31 cellular contexts compared by ENCODE assay signal in the genomic region with DNA sequence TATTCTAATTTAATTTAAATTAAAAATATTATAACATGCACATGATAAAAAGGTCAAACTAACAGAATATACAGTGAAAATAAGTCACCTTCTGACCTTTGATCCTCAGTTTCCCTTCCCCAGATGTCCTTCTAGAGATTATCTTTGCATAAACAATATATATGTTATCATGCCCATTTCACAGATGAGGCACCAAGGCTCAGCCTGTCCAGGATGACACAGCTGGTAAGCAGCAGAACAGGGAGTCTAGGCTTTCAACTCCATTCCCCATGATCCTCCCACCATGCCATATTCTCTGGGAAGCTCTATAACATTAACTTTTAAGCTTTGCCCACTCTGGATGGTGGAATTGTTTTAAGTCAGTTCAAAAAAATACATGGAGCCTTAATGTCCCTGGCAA. TPM values are rescaled to one million over a fixed set of nuclear protein-coding genes. Genes with fewer than 3 reads are reported as not detected.
DNase-seq lines count a peak whose midpoint lies in the region; ATAC-seq, FAIRE-seq and TF ChIP-seq lines count a peak whose summit lies in the region.
"Had no signal": no experiment of that assay in that cellular context is flagged by ENCODE, and none has a peak within 500 bp of the region (broad histone marks: within the 10 kb centered on the region; RNA-seq: fewer than 3 reads in every experiment).

No MANE protein-coding gene starts in this region.

- peaks cover 4 to 13% of the 10 kb centered on the region in 2 experiments; a peak in 4 of 5 replicates for H3K36me3 ChIP-seq in HepG2 (replicated peaks in 1 of 2; ENCODE audit: control insufficient read depth in 1 of 2, insufficient read depth in 2 of 2, low read length in 2 of 2)
- H3K36me3 ChIP-seq in right lobe of liver = no peaks in the 10 kb centered on the region
- no peaks in the 10 kb centered on the region for H3K36me3 ChIP-seq in K562 (ENCODE audit: control insufficient read depth, insufficient read depth, low read length)
- H3K36me3 ChIP-seq: BE2C had no signal

- no peak overlapping the region for H3K4me2 ChIP-seq in HepG2 (ENCODE audit: low read depth, low read length)
- H3K4me2 ChIP-seq in K562 (ENCODE audit: insufficient read depth, low read length) = no peak overlapping the region
- H3K4me2 ChIP-seq: A549; BLaER1; BLaER1 treated with 17β-estradiol and CSF1 and Interleukin-3, amounts not matched to agents 10 nM and 100 nM had no signal

- H3K9me3 ChIP-seq in HepG2 (ENCODE audit: low read length) (no peaks in the 10 kb centered on the region), right lobe of liver (no peaks in the 10 kb centered on the region), K562 (replicated peaks; ENCODE audit: control insufficient read depth, insufficient read depth, low read depth, low read length) (no peaks in the 10 kb centered on the region)
- H3K9me3 ChIP-seq: A549; BE2C; BLaER1; BLaER1 treated with 17β-estradiol and CSF1 and Interleukin-3, amounts not matched to agents 10 nM and 100 nM; Caco-2 had no signal

- POLR2A ChIA-PET in HepG2 (lab: Yijun Ruan, JAX) = no interaction called here
- POLR2A ChIA-PET in K562 (lab: Yijun Ruan, JAX) = interaction anchor here (0.5 to 1.1 kb wide), 2 partner anchors 8 to 24 kb away, joined by 3 to 4 read pairs; no protein-coding TSS in a partner anchor

- H3K9me1 ChIP-seq in K562 (ENCODE audit: control insufficient read depth, insufficient read depth, low read length) = no peaks in the 10 kb centered on the region

- H4K20me1 ChIP-seq in HepG2 (ENCODE audit: insufficient read depth, low read length) (no peaks in the 10 kb centered on the region), K562 (replicated peaks; ENCODE audit: control insufficient read depth, insufficient read depth, low read length) (no peaks in the 10 kb centered on the region; the same call in 1 of the 2 replicates)
- H4K20me1 ChIP-seq: BLaER1; BLaER1 treated with 17β-estradiol and CSF1 and Interleukin-3, amounts not matched to agents 10 nM and 100 nM had no signal

- TF ChIP-seq EP300 in HepG2 (IDR thresholded peaks at IDR 0.05; ENCODE audit: low read depth in 2 of 2, low read length in 2 of 2) (no peak), HepG2 (CRISPR knock-in tag; IDR thresholded peaks at IDR 0.05; ENCODE audit: borderline replicate concordance) (no peak), K562 (IDR thresholded peaks at IDR 0.05; ENCODE audit: low read length) (no peak)

- in situ Hi-C loops in HepG2 (cut with HindIII; ENCODE audit: extremely low pct_ligation_motif_present, low pct_unique_long_range_greater_than_20kb) = no loop called here
- in situ Hi-C loops in K562 (cut with MboI) = no loop called here

- H3K9ac ChIP-seq in HepG2 (ENCODE audit: insufficient read depth, low read depth, low read length) (no peak overlapping the region), K562 (ENCODE audit: insufficient read depth in 1 of 2, low read depth in 2 of 2, low read length in 2 of 2) (no peak overlapping the region)
- H3K9ac ChIP-seq: BLaER1; BLaER1 treated with 17β-estradiol and CSF1 and Interleukin-3, amounts not matched to agents 10 nM and 100 nM had no signal

- DNase-seq in HepG2 (ENCODE audit: low spot score) = no peak
- no peak for DNase-seq in right lobe of liver
- no peak for DNase-seq in K562 (ENCODE audit: extremely low read depth in 1 of 4, low spot score in 3 of 4)
- DNase-seq in kidney glomerular epithelial cell (lab: John Stamatoyannopoulos, UW) = no peak
- DNase-seq: 8988T; ACHN; AML-193; BE2C; C1 segment of cervical spinal cord; Caco-2; Calu3; CD4-positive, alpha-beta memory T cell; CD4-positive, alpha-beta T cell; CD4-positive, CD25-positive, alpha-beta regulatory T cell; CD8-positive, alpha-beta memory T cell; CD8-positive, alpha-beta T cell; COR-L47; DMS 273 treated with DMSO at 0.1 percent for 48 hours; DMS153; DMS53; DMS79; DMS79 treated with DMSO at 0.1 percent for 48 hours; DND-41; EL had no signal

- no peak overlapping the region for H3K27ac ChIP-seq in HepG2 (ENCODE audit: extremely low read length, insufficient read depth, low read length)
- H3K27ac ChIP-seq in right lobe of liver = no peak overlapping the region
- H3K27ac ChIP-seq in K562 (ENCODE audit: extremely low read depth, low read depth, low read length) = no peak overlapping the region
- H3K27ac ChIP-seq: 22Rv1; A549; BLaER1; BLaER1 treated with 17β-estradiol and CSF1 and Interleukin-3, amounts not matched to agents 10 nM and 100 nM; C4-2B had no signal

- no peak overlapping the region for H3K4me3 ChIP-seq in HepG2 (replicated peaks in 1 of 3; ENCODE audit: insufficient read depth in 1 of 3, low read depth in 2 of 3, low read length in 3 of 3)
- no peak overlapping the region for H3K4me3 ChIP-seq in right lobe of liver
- no peak overlapping the region for H3K4me3 ChIP-seq in K562
- H3K4me3 ChIP-seq: A549; BLaER1; BLaER1 treated with 17β-estradiol and CSF1 and Interleukin-3, amounts not matched to agents 10 nM and 100 nM had no signal

- H3K79me2 ChIP-seq in HepG2 (ENCODE audit: insufficient read depth, low read length) (no peaks in the 10 kb centered on the region), K562 (ENCODE audit: control insufficient read depth, insufficient read depth, low read length) (no peaks in the 10 kb centered on the region)

- no peak overlapping the region for H2AFZ ChIP-seq in HepG2 (ENCODE audit: low read length)
- H2AFZ ChIP-seq in K562 (ENCODE audit: low read depth, low read length) = no peak overlapping the region

- TF ChIP-seq CTCF in HepG2 (CRISPR knock-in tag; IDR thresholded peaks at IDR 0.05) (no peak), right lobe of liver (IDR thresholded peaks at IDR 0.05) (no peak), K562 (IDR thresholded peaks at IDR 0.05 in 2 of 3, conservative IDR thresholded peaks at IDR 0.05 in 1 of 3; ENCODE audit: insufficient read depth in 2 of 3, low read depth in 1 of 3, low read length in 3 of 3) (no peak)

- BruUV-seq in HepG2 (replicated peaks; lab: Mats Ljungman, UMichigan) = no TSS peak
- no TSS peak for BruUV-seq in K562 (replicated peaks; lab: Mats Ljungman, UMichigan)

- H3K27me3 ChIP-seq in HepG2 (ENCODE audit: control insufficient read depth in 1 of 2, insufficient read depth in 2 of 2, low read length in 2 of 2) (no peaks in the 10 kb centered on the region; a peak in 1 of 5 replicates), right lobe of liver (no peaks in the 10 kb centered on the region), K562 (ENCODE audit: control insufficient read depth in 2 of 2, insufficient read depth in 2 of 2, low read length in 2 of 2) (no peaks in the 10 kb centered on the region)
- H3K27me3 ChIP-seq: BE2C; BLaER1; BLaER1 treated with 17β-estradiol and CSF1 and Interleukin-3, amounts not matched to agents 10 nM and 100 nM had no signal

- FAIRE-seq in HepG2 (lab: Jason Lieb, UNC) (no peak), K562 (lab: Jason Lieb, UNC) (no peak)
- FAIRE-seq: A204.1, A549, D721Med had no signal

- TF ChIP-seq POLR2A in HepG2 (IDR thresholded peaks at IDR 0.05; ENCODE audit: insufficient read depth in 1 of 2, low read depth in 2 of 2, low read length in 2 of 2) (no peak), right lobe of liver (IDR thresholded peaks at IDR 0.05) (no peak), K562 (conservative IDR thresholded peaks at IDR 0.05) (no peak)

- TF ChIP-seq RAD21 in HepG2 (CRISPR knock-in tag; IDR thresholded peaks at IDR 0.05) (no peak), K562 (CRISPR knock-in tag; conservative IDR thresholded peaks at IDR 0.05 in 1 of 2, IDR thresholded peaks at IDR 0.05 in 1 of 2) (no peak)

- intact Hi-C loops in HepG2 (cut with micrococcal nuclease; ENCODE audit: unreplicated experiment) (no loop called here), right lobe of liver (cut with DNase I) (no loop called here), K562 (cut with micrococcal nuclease) (no loop called here)

- CTCF ChIA-PET in HepG2 (lab: Yijun Ruan, JAX; ENCODE audit: low intra/inter-chr PET ratio, low total read pairs) = no interaction called here
- CTCF ChIA-PET in K562 (lab: Yijun Ruan, JAX; ENCODE audit: low intra/inter-chr PET ratio) = no interaction called here

- ATAC-seq in HepG2 (no peak), right lobe of liver (no peak), K562 (no peak)
- ATAC-seq: A549; CD8-positive, alpha-beta T cell had no signal

- H3K4me1 ChIP-seq in HepG2 (ENCODE audit: insufficient read depth, low read length) (no peaks in the 10 kb centered on the region; the same call in 1 of the 2 replicates), right lobe of liver (peaks cover 0 to 3% (median 0%) of the 10 kb centered on the region in 4 donors), K562 (replicated peaks in 1 of 2; ENCODE audit: control insufficient read depth in 2 of 2, insufficient read depth in 2 of 2, low read length in 2 of 2) (peaks cover 3 to 16% of the 10 kb centered on the region in 2 experiments; a peak in 3 of 5 replicates)
- H3K4me1 ChIP-seq: A549, BE2C, Caco-2 had no signal

RNA-seq across cellular contexts. Expression of a gene that starts 1.4 kb away (rescaled TPM):
- total RNA-seq in HepG2 (2016; rRNA removed; fragmentation: Illumina TruSeq; extraction: Trizol) (6.8 and 8.3 TPM in 2 replicates), right lobe of liver (1 to 10 TPM; 1.7 to 5.0 (median 4.8) TPM), K562 (2014; rRNA removed) (4.9 and 5.5 TPM in 2 replicates), K562 (2014; rRNA removed; fragmentation: Illumina TruSeq; extraction: Trizol) (6.5 and 7.1 TPM in 2 replicates), K562 (2015; rRNA removed; fragmentation: Illumina TruSeq; extraction: Trizol) (4.9 and 5.5 TPM in 2 replicates), K562 (2021) (6.7 and 8.2 TPM in 2 replicates)
- total RNA-seq in HepG2 (2016; cell fraction: cytosol; rRNA removed; fragmentation: Illumina TruSeq; extraction: Trizol; ENCODE audit: low read depth) = 6.6 and 9.0 TPM in 2 replicates
- total RNA-seq in HepG2 (2016; cell fraction: insoluble cytoplasmic fraction; rRNA removed; fragmentation: Illumina TruSeq; extraction: Trizol) = 7.0 and 8.5 TPM in 2 replicates
- total RNA-seq in HepG2 (2016; cell fraction: membrane; rRNA removed; fragmentation: Illumina TruSeq; extraction: Trizol) = 3.9 and 5.4 TPM in 2 replicates
- 9.5 and 9.6 TPM in 2 replicates for total RNA-seq in HepG2 (2016; cell fraction: nucleus; rRNA removed; fragmentation: Illumina TruSeq; extraction: Trizol)
- polyA plus RNA-seq in HepG2 (2011; rRNA removed) (4.8 and 5.9 TPM in 2 replicates), K562 (2011; rRNA removed) (4.4 and 8.2 TPM in 2 replicates), K562 (2014; fragmentation: Illumina TruSeq; extraction: Trizol) (6.8 and 7.1 TPM in 2 replicates), K562 (2014; fragmentation: Nextera tagmentation; extraction: Ambion mirVana) (1 to 10 TPM; 3.1 to 3.2 TPM), K562 (2014; rRNA removed) (3.1 and 5.9 TPM in 2 replicates)
- 3.8 and 3.9 TPM in 2 replicates for polyA plus RNA-seq in HepG2 (2011; cell fraction: cytosol; rRNA removed)
- 5.0 and 5.5 TPM in 2 replicates for polyA plus RNA-seq in HepG2 (2011; cell fraction: nucleus; rRNA removed)
- polyA plus RNA-seq in HepG2 (2012) = 5.3 and 9.8 TPM in 2 replicates
- 0.87 and 0.99 TPM in 2 replicates for polyA plus RNA-seq in HepG2 (2016; cell fraction: cytosol; fragmentation: Illumina TruSeq; extraction: Trizol; ENCODE audit: low read depth)
- 6.5 and 6.9 TPM in 2 replicates for polyA plus RNA-seq in HepG2 (2016; cell fraction: insoluble cytoplasmic fraction; fragmentation: Illumina TruSeq; extraction: Trizol; ENCODE audit: low read depth)
- 1.4 and 2.0 TPM in 2 replicates for polyA plus RNA-seq in HepG2 (2016; cell fraction: membrane; fragmentation: Illumina TruSeq; extraction: Trizol; ENCODE audit: low read depth)
- polyA plus RNA-seq in HepG2 (2016; cell fraction: nucleus; fragmentation: Illumina TruSeq; extraction: Trizol; ENCODE audit: insufficient read depth, low read depth) = 10.2 and 12.9 TPM in 2 replicates
- 6.8 and 24.1 TPM in 2 replicates for polyA minus RNA-seq in HepG2 (2011; rRNA and poly(A)+ RNA removed; ENCODE audit: low replicate concordance)
- 7.3 and 7.8 TPM in 2 replicates for polyA minus RNA-seq in HepG2 (2011; cell fraction: cytosol; rRNA and poly(A)+ RNA removed)
- polyA minus RNA-seq in HepG2 (2011; cell fraction: nucleus; rRNA and poly(A)+ RNA removed) = 12.4 and 12.7 TPM in 2 replicates
- 13.1 and 19.5 TPM in 2 replicates for total RNA-seq in K562 (2011; cell fraction: chromatin; rRNA removed; ENCODE audit: low replicate concordance)
- total RNA-seq in K562 (2011; cell fraction: nucleolus; rRNA removed) = 7.8 and 8.6 TPM in 2 replicates
- 13.6 and 24.7 TPM in 2 replicates for total RNA-seq in K562 (2011; cell fraction: nucleoplasm; rRNA removed)
- 3.6 and 8.5 TPM in 2 replicates for polyA plus RNA-seq in K562 (2011; cell fraction: cytosol; rRNA removed)
- polyA plus RNA-seq in K562 (2011; cell fraction: nucleus; rRNA removed) = 5.7 and 6.4 TPM in 2 replicates
- polyA plus RNA-seq in K562 (2012) = 5.6 and 11.8 TPM in 2 replicates
- 6.9 and 10.9 TPM in 2 replicates for polyA minus RNA-seq in K562 (2011; rRNA and poly(A)+ RNA removed)
- polyA minus RNA-seq in K562 (2011; cell fraction: cytosol; rRNA and poly(A)+ RNA removed) = 5.2 and 9.8 TPM in 2 replicates
- 3.2 and 8.0 TPM in 2 replicates for polyA minus RNA-seq in K562 (2011; cell fraction: nucleus; rRNA and poly(A)+ RNA removed)

RNA-seq across cellular contexts. Expression of a gene that starts 12.2 kb away (rescaled TPM):
- total RNA-seq in HepG2 (2016; rRNA removed; fragmentation: Illumina TruSeq; extraction: Trizol) (52.0 and 57.8 TPM in 2 replicates), right lobe of liver (10 to 100 TPM; 15.3 to 19.8 (median 17.4) TPM), K562 (2014; rRNA removed) (30.5 and 33.7 TPM in 2 replicates), K562 (2014; rRNA removed; fragmentation: Illumina TruSeq; extraction: Trizol) (45.9 and 52.1 TPM in 2 replicates), K562 (2015; rRNA removed; fragmentation: Illumina TruSeq; extraction: Trizol) (42.8 and 43.6 TPM in 2 replicates), K562 (2021) (46.5 and 47.7 TPM in 2 replicates)
- total RNA-seq in HepG2 (2016; cell fraction: cytosol; rRNA removed; fragmentation: Illumina TruSeq; extraction: Trizol; ENCODE audit: low read depth) = 17.0 and 20.8 TPM in 2 replicates
- 51.9 and 56.4 TPM in 2 replicates for total RNA-seq in HepG2 (2016; cell fraction: insoluble cytoplasmic fraction; rRNA removed; fragmentation: Illumina TruSeq; extraction: Trizol)
- total RNA-seq in HepG2 (2016; cell fraction: membrane; rRNA removed; fragmentation: Illumina TruSeq; extraction: Trizol) = 49.9 and 57.9 TPM in 2 replicates
- 46.7 and 47.9 TPM in 2 replicates for total RNA-seq in HepG2 (2016; cell fraction: nucleus; rRNA removed; fragmentation: Illumina TruSeq; extraction: Trizol)
- polyA plus RNA-seq in HepG2 (2011; rRNA removed) (32.9 and 41.4 TPM in 2 replicates), K562 (2011; rRNA removed) (66.3 and 92.4 TPM in 2 replicates), K562 (2014; fragmentation: Illumina TruSeq; extraction: Trizol) (52.6 and 58.1 TPM in 2 replicates), K562 (2014; fragmentation: Nextera tagmentation; extraction: Ambion mirVana) (10 to 100 TPM; 40.6 to 64.0 TPM), K562 (2014; rRNA removed) (48.8 and 54.0 TPM in 2 replicates)
- polyA plus RNA-seq in HepG2 (2011; cell fraction: cytosol; rRNA removed) = 33.9 and 35.7 TPM in 2 replicates
- polyA plus RNA-seq in HepG2 (2011; cell fraction: nucleus; rRNA removed) = 38.0 and 47.8 TPM in 2 replicates
- polyA plus RNA-seq in HepG2 (2012) = 19.7 and 28.3 TPM in 2 replicates
- polyA plus RNA-seq in HepG2 (2016; cell fraction: cytosol; fragmentation: Illumina TruSeq; extraction: Trizol; ENCODE audit: low read depth) = 17.3 and 20.3 TPM in 2 replicates
- polyA plus RNA-seq in HepG2 (2016; cell fraction: insoluble cytoplasmic fraction; fragmentation: Illumina TruSeq; extraction: Trizol; ENCODE audit: low read depth) = 50.5 and 52.9 TPM in 2 replicates
- 34.9 and 41.5 TPM in 2 replicates for polyA plus RNA-seq in HepG2 (2016; cell fraction: membrane; fragmentation: Illumina TruSeq; extraction: Trizol; ENCODE audit: low read depth)
- polyA plus RNA-seq in HepG2 (2016; cell fraction: nucleus; fragmentation: Illumina TruSeq; extraction: Trizol; ENCODE audit: insufficient read depth, low read depth) = 61.6 and 62.0 TPM in 2 replicates
- 35.4 and 83.9 TPM in 2 replicates for polyA minus RNA-seq in HepG2 (2011; rRNA and poly(A)+ RNA removed; ENCODE audit: low replicate concordance)
- 26.2 and 26.6 TPM in 2 replicates for polyA minus RNA-seq in HepG2 (2011; cell fraction: cytosol; rRNA and poly(A)+ RNA removed)
- polyA minus RNA-seq in HepG2 (2011; cell fraction: nucleus; rRNA and poly(A)+ RNA removed) = 66.4 and 78.2 TPM in 2 replicates
- total RNA-seq in K562 (2011; cell fraction: chromatin; rRNA removed; ENCODE audit: low replicate concordance) = 68.9 and 128 TPM in 2 replicates
- total RNA-seq in K562 (2011; cell fraction: nucleolus; rRNA removed) = 62.8 and 67.5 TPM in 2 replicates
- total RNA-seq in K562 (2011; cell fraction: nucleoplasm; rRNA removed) = 85.6 and 98.8 TPM in 2 replicates
- polyA plus RNA-seq in K562 (2011; cell fraction: cytosol; rRNA removed) = 72.2 and 79.6 TPM in 2 replicates
- 40.5 and 51.5 TPM in 2 replicates for polyA plus RNA-seq in K562 (2011; cell fraction: nucleus; rRNA removed)
- polyA plus RNA-seq in K562 (2012) = 33.6 and 40.2 TPM in 2 replicates
- polyA minus RNA-seq in K562 (2011; rRNA and poly(A)+ RNA removed) = 86.8 and 106 TPM in 2 replicates
- 34.7 and 41.7 TPM in 2 replicates for polyA minus RNA-seq in K562 (2011; cell fraction: cytosol; rRNA and poly(A)+ RNA removed)
- 47.1 and 62.5 TPM in 2 replicates for polyA minus RNA-seq in K562 (2011; cell fraction: nucleus; rRNA and poly(A)+ RNA removed)
